8 cellular contexts compared by ENCODE assay signal in genomic region chr22:30606455-30607299, GRCh38. TPM values are rescaled to one million over a fixed set of nuclear protein-coding genes. Genes with fewer than 3 reads are reported as not detected.
DNase-seq lines count a peak whose midpoint lies in the region; ATAC-seq and TF ChIP-seq lines count a peak whose summit lies in the region.

Gene TCN2 (plus strand): TSS chr22:30607174. CDS start chr22:30607332, 158 bp downstream.

- H3K9me3 Mint-ChIP-seq in CD14-positive monocyte (peaks cover 0 to 4% (median 0%) of the 10 kb centered on the region in 7 donors), mesothelial cell of epicardium (no peaks in the 10 kb centered on the region)
- no peaks in the 10 kb centered on the region for H3K9me3 Mint-ChIP-seq in activated CD4-positive, alpha-beta memory T cell treated with anti-CD3 and anti-CD28 coated beads, Interleukin-2, amount 10 ng/mL, durations not matched to agents 7 days and 5 days

- TF ChIP-seq CTCF in CD14-positive monocyte (IDR thresholded peaks at IDR 0.05): no peak
- no peak for TF ChIP-seq CTCF in mesothelial cell of epicardium (IDR thresholded peaks at IDR 0.05; ENCODE audit: unreplicated experiment)

- H3K9me3 ChIP-seq in esophagus (ENCODE audit: control insufficient read depth in 2 of 2, insufficient read depth in 1 of 2, low read depth in 1 of 2, low read length in 1 of 2): no peaks in the 10 kb centered on the region

- H3K36me3 Mint-ChIP-seq in CD14-positive monocyte (peaks cover 6 to 9% of the 10 kb centered on the region in 2 donors), mesothelial cell of epicardium (peaks cover 5% of the 10 kb centered on the region)
- no peaks in the 10 kb centered on the region for H3K36me3 Mint-ChIP-seq in activated CD4-positive, alpha-beta memory T cell treated with anti-CD3 and anti-CD28 coated beads, Interleukin-2, amount 10 ng/mL, durations not matched to agents 7 days and 5 days (ENCODE audit: low read depth)

- H3K4me3 Mint-ChIP-seq in CD14-positive monocyte (peak within 1 kb of the TSS; percentile 84 to 93), mesothelial cell of epicardium (peak within 1 kb of the TSS; percentile 85)
- H3K4me3 Mint-ChIP-seq in activated CD4-positive, alpha-beta memory T cell treated with anti-CD3 and anti-CD28 coated beads, Interleukin-2, amount 10 ng/mL, durations not matched to agents 7 days and 5 days: peak within 1 kb of the TSS; percentile 74

- CTCF ChIA-PET in activated CD4-positive, alpha-beta memory T cell treated with anti-CD3 and anti-CD28 coated beads, Interleukin-2, amount 10 ng/mL, durations not matched to agents 7 days and 5 days (lab: Charles Lee): interaction anchor here (0.7 to 6.8 kb wide), 13 partner anchors 9 to 371 kb away, joined by 3 to 54 read pairs (median 3); partner anchors contain the start of gene PES1

- no peaks in the 10 kb centered on the region for H3K36me3 ChIP-seq in esophagus (ENCODE audit: control insufficient read depth in 2 of 2, insufficient read depth in 2 of 2, low read length in 1 of 2)

- H3K27ac Mint-ChIP-seq in CD14-positive monocyte: peak within 1 kb of the TSS; percentile 95 to 100 (median 99)
- peak within 1 kb of the TSS; percentile 62 for H3K27ac Mint-ChIP-seq in activated CD4-positive, alpha-beta memory T cell treated with anti-CD3 and anti-CD28 coated beads, Interleukin-2, amount 10 ng/mL, durations not matched to agents 7 days and 5 days
- peak within 1 kb of the TSS; percentile 89 for H3K27ac Mint-ChIP-seq in mesothelial cell of epicardium

- H3K4me1 Mint-ChIP-seq in CD14-positive monocyte (peaks cover 64% of the 10 kb centered on the region), mesothelial cell of epicardium (peaks cover 30% of the 10 kb centered on the region)
- peaks cover 52% of the 10 kb centered on the region for H3K4me1 Mint-ChIP-seq in activated CD4-positive, alpha-beta memory T cell treated with anti-CD3 and anti-CD28 coated beads, Interleukin-2, amount 10 ng/mL, durations not matched to agents 7 days and 5 days

- H3K27ac ChIP-seq in esophagus (ENCODE audit: low read depth in 2 of 2, low read length in 1 of 2): peak within 1 kb of the TSS; percentile 29 to 73

- 6 to 7% methylated on average over 24 of the region's 24 CpGs for WGBS in esophagus, 2 donors

- H3K27me3 Mint-ChIP-seq in CD14-positive monocyte (ENCODE audit: low read depth in 3 of 3): no peaks in the 10 kb centered on the region
- peaks cover 1% of the 10 kb centered on the region for H3K27me3 Mint-ChIP-seq in activated CD4-positive, alpha-beta memory T cell treated with anti-CD3 and anti-CD28 coated beads, Interleukin-2, amount 10 ng/mL, durations not matched to agents 7 days and 5 days
- H3K27me3 Mint-ChIP-seq in mesothelial cell of epicardium (ENCODE audit: low read depth): no peaks in the 10 kb centered on the region

- H3K4me3 ChIP-seq in esophagus (ENCODE audit: low read depth in 1 of 2, low read length in 2 of 2): peak within 1 kb of the TSS; percentile 48 to 53

- POLR2A ChIA-PET in activated CD4-positive, alpha-beta memory T cell treated with anti-CD3 and anti-CD28 coated beads, Interleukin-2, amount 10 ng/mL, durations not matched to agents 7 days and 5 days (lab: Charles Lee): interaction anchor here (0.6 to 3.0 kb wide), 6 partner anchors 10 to 148 kb away, joined by 3 to 13 read pairs (median 4); partner anchors contain the start of genes PES1 and SLC35E4

- no peaks in the 10 kb centered on the region for H3K27me3 ChIP-seq in esophagus (ENCODE audit: control insufficient read depth in 1 of 2, insufficient read depth in 2 of 2, low read length in 2 of 2)

- ATAC-seq in GM21723 (IDR thresholded peaks at IDR 0.05; ENCODE audit: unreplicated experiment): peak; percentile 52
- peak; percentile 73 for ATAC-seq in stimulated activated naive CD8-positive, alpha-beta T cell treated with anti-CD3 and anti-CD28 coated beads, Interleukin-15, Interleukin-2, amounts not matched to agents 100 U/mL and 50 U/mL, for 24 hours

- intact Hi-C loops in CD14-positive monocyte (cut with micrococcal nuclease): loop anchor here in 1 of 2 donors (1.0 to 5.0 kb wide), 3 partner anchors 14 to 361 kb away; partner anchors contain the start of genes MORC2, SLC35E4 and TUG1

- DNase-seq in CD14-positive monocyte (ENCODE audit: low spot score) (peak; percentile 91), NCI-H2171 (lab: John Stamatoyannopoulos, UW) (peak; percentile 51), mesothelial cell of epicardium (ENCODE audit: low spot score in 2 of 2, unreplicated experiment in 2 of 2) (peak; percentile 46 to 66), COLO829 (ENCODE audit: low spot score) (no peak)
- peak; percentile 65 for DNase-seq in activated CD4-positive, alpha-beta memory T cell treated with anti-CD3 and anti-CD28 coated beads, Interleukin-2, amount 10 ng/mL, durations not matched to agents 7 days and 5 days
- peak; percentile 56 for DNase-seq in stimulated activated naive CD8-positive, alpha-beta T cell treated with anti-CD3 and anti-CD28 coated beads, Interleukin-15, Interleukin-2, amounts not matched to agents 100 U/mL and 50 U/mL, for 24 hours

- H3K4me1 ChIP-seq in esophagus (ENCODE audit: control insufficient read depth in 2 of 2, insufficient read depth in 2 of 2, low read length in 1 of 2): peaks cover 3 to 8% of the 10 kb centered on the region in 2 donors

RNA-seq across cellular contexts. Expression of gene TCN2, which starts in this region (rescaled TPM):
- polyA plus RNA-seq in CD14-positive monocyte: 10 to 100 TPM; 45.0 to 51.7 TPM
- 1 to 10 TPM; 1.7 to 1.9 TPM for total RNA-seq in activated CD4-positive, alpha-beta memory T cell treated with anti-CD3 and anti-CD28 coated beads, Interleukin-2, amount 10 ng/mL, durations not matched to agents 7 days and 5 days
- polyA plus RNA-seq in esophagus: 1 to 10 TPM; 1.6 to 2.2 TPM
- total RNA-seq in mesothelial cell of epicardium: 15.3 to 15.5 TPM (median 15.4 TPM) in 3 replicates

Comparison
In these comparisons a context has a peak if more than half of its experiments do, and no peak if none do; other contexts are left out.
1. RNA of gene TCN2 (polyA plus RNA-seq): 45.0 to 51.7 TPM in CD14-positive monocyte; 1.6 to 2.2 TPM in esophagus; every median in the first group is over 10 times any median in the second.
2. Peak in every context shown above with its lines, with median percentiles within 50 percentile points of each other: H3K27ac Mint-ChIP-seq and H3K4me3 Mint-ChIP-seq.